ENCODE assay signal across 26 cellular contexts in the genomic region with DNA sequence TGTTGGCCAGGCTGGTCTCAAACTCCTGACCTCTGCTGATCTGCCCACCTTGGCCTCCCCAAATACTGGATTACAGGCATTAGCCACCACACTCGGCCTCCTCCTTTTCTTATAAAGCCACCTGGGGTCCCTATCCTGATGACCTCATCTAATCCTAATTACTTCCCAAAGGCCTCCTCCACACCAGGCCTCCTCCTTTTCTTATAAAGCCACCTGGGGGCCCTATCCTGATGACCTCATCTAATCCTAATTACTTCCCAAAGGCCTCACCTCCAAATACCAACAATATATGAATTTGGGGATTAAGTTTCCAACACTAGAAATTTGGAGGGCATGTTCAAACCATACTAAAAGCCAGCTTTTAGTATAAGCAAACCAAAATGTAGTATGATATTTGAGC. TPM values are rescaled to one million over a fixed set of nuclear protein-coding genes. Genes with fewer than 3 reads are reported as not detected.
DNase-seq lines count a peak whose midpoint lies in the region; ATAC-seq, FAIRE-seq and TF ChIP-seq lines count a peak whose summit lies in the region.
"Had no signal": no experiment of that assay in that cellular context is flagged by ENCODE, and none has a peak within 500 bp of the region (broad histone marks: within the 10 kb centered on the region; RNA-seq: fewer than 3 reads in every experiment).

No MANE protein-coding gene starts in this region.

- no peak overlapping the region for H4K5ac ChIP-seq in H1 (ENCODE audit: insufficient read length, low read depth, low read length)

- H3K79me2 ChIP-seq in H1 (ENCODE audit: control insufficient read depth in 1 of 2, insufficient read depth in 2 of 2, low read length in 2 of 2) = no peaks in the 10 kb centered on the region

- H3K9me3 ChIP-seq in H1 (ENCODE audit: insufficient read depth in 2 of 2, low read depth in 1 of 2, low read length in 1 of 2) = no peaks in the 10 kb centered on the region

- no peak overlapping the region for H2AK5ac ChIP-seq in H1 (ENCODE audit: low read depth, low read length)

- no peak overlapping the region for H3K9ac ChIP-seq in H1 (replicated peaks in 1 of 4; ENCODE audit: extremely low read depth in 1 of 4, low read depth in 3 of 4, low read length in 3 of 4)

- no peak for ATAC-seq in activated T-cell treated with anti-CD3 and anti-CD28 coated beads, Interleukin-2, amount 50 U/mL, for 72 hours (replicated peaks in 1 of 2)
- no peak for ATAC-seq in effector memory CD8-positive, alpha-beta T cell (replicated peaks)
- ATAC-seq: GM12878, HCT116, T-cell had no signal

- POLR2A ChIA-PET in H1 (lab: Charles Lee; ENCODE audit: partially characterized antibody) = no interaction called here

- no peak for TF ChIP-seq POLR2A in H1 (IDR thresholded peaks at IDR 0.05; ENCODE audit: control extremely low read depth in 1 of 2, low read depth in 2 of 2, low read length in 2 of 2)

- no peak overlapping the region for H2BK20ac ChIP-seq in H1 (ENCODE audit: low read length)

- H2BK120ac ChIP-seq in H1 (replicated peaks; ENCODE audit: low read depth, low read length) = no peak overlapping the region

- H3K36me3 Mint-ChIP-seq in progenitor cell of endocrine pancreas (ENCODE audit: insufficient read depth) = peaks cover 3% of the 10 kb centered on the region
- H3K36me3 Mint-ChIP-seq in activated T-cell treated with anti-CD3 and anti-CD28 coated beads, Interleukin-2, amount 50 U/mL, for 72 hours (ENCODE audit: insufficient read depth in 2 of 2) = peaks cover 0 to 1% of the 10 kb centered on the region in 2 donors
- no peaks in the 10 kb centered on the region for H3K36me3 Mint-ChIP-seq in effector memory CD8-positive, alpha-beta T cell (ENCODE audit: insufficient read depth)
- H3K36me3 Mint-ChIP-seq: T-cell had no signal

- no peak for TF ChIP-seq EP300 in H1 (IDR thresholded peaks at IDR 0.05; ENCODE audit: borderline replicate concordance in 1 of 2, low read depth in 2 of 2, low read length in 2 of 2)

- H4K8ac ChIP-seq in H1 (ENCODE audit: extremely low read depth, insufficient read depth, low read length) = no peak overlapping the region

- no peak overlapping the region for H2BK15ac ChIP-seq in H1 (ENCODE audit: low read length)

- no peak overlapping the region for H3K4me2 ChIP-seq in H1 (ENCODE audit: insufficient read depth in 1 of 2, low read depth in 2 of 2, low read length in 2 of 2)

- no peak overlapping the region for H3K27ac ChIP-seq in H1 (ENCODE audit: low read depth, low read length)
- H3K27ac ChIP-seq: HL-60, SJSA1 had no signal

- H3K4me1 ChIP-seq in H1 (replicated peaks in 1 of 4; ENCODE audit: control insufficient read depth in 3 of 4, insufficient read depth in 4 of 4, low read length in 3 of 4) = no peaks in the 10 kb centered on the region
- H3K4me1 ChIP-seq: SJSA1 had no signal

- H3K27ac Mint-ChIP-seq in progenitor cell of endocrine pancreas = peak overlapping the region; percentile 56
- no peak overlapping the region for H3K27ac Mint-ChIP-seq in activated T-cell treated with anti-CD3 and anti-CD28 coated beads, Interleukin-2, amount 50 U/mL, for 72 hours
- H3K27ac Mint-ChIP-seq in effector memory CD8-positive, alpha-beta T cell = no peak overlapping the region
- H3K27ac Mint-ChIP-seq: T-cell had no signal

- H3K4me1 Mint-ChIP-seq in progenitor cell of endocrine pancreas (ENCODE audit: low read depth) = peaks cover 2% of the 10 kb centered on the region
- H3K4me1 Mint-ChIP-seq in activated T-cell treated with anti-CD3 and anti-CD28 coated beads, Interleukin-2, amount 50 U/mL, for 72 hours (ENCODE audit: low read depth) = peaks cover 14% of the 10 kb centered on the region
- peaks cover 0 to under 1% of the 10 kb centered on the region in 2 donors for H3K4me1 Mint-ChIP-seq in effector memory CD8-positive, alpha-beta T cell (ENCODE audit: low read depth in 2 of 2)

- DNase-seq in NCI-H146 (lab: John Stamatoyannopoulos, UW) (peak; percentile 54), NCI-H146 treated with DMSO at 0.1 percent for 48 hours (lab: John Stamatoyannopoulos, UW; ENCODE audit: unreplicated experiment) (no peak), NCI-H524 treated with DMSO at 0.1 percent for 48 hours (lab: John Stamatoyannopoulos, UW) (peak; percentile 59), H1 (ENCODE audit: low read depth in 1 of 2, low spot score in 2 of 2) (no peak), progenitor cell of endocrine pancreas (ENCODE audit: low spot score, unreplicated experiment) (no peak), hippocampal formation (lab: John Stamatoyannopoulos, UW) (no peak)
- no peak for DNase-seq in activated T-cell treated with anti-CD3 and anti-CD28 coated beads, Interleukin-2, amount 50 U/mL, for 72 hours
- DNase-seq in effector memory CD8-positive, alpha-beta T cell = no peak
- DNase-seq: Calu3, DMS79, EL, GDM1, GOT3, Karpas-422, NCI-H1092, NCI-H1436 treated with DMSO at 0.1 percent for 48 hours, NCI-H2029, NCI-H2227 treated with DMSO at 0.1 percent for 48 hours, NCI-H748 treated with DMSO at 0.1 percent for 48 hours, Right ventricle myocardium superior, RPMI8226, T-cell had no signal

- no peaks in the 10 kb centered on the region for H3K27me3 ChIP-seq in H1 (replicated peaks in 1 of 4; ENCODE audit: control insufficient read depth in 3 of 4, extremely low read depth in 1 of 4, insufficient read depth in 3 of 4, low read length in 3 of 4)
- H3K27me3 ChIP-seq: SJSA1 had no signal

- no peak overlapping the region for H3K18ac ChIP-seq in H1 (ENCODE audit: extremely low read depth, low read length)

- H3K56ac ChIP-seq in H1 (replicated peaks; ENCODE audit: insufficient read length, low read depth, low read length) = no peak overlapping the region

- H2AFZ ChIP-seq in H1 (ENCODE audit: low read length) = no peak overlapping the region

- no peak overlapping the region for H3K14ac ChIP-seq in H1 (ENCODE audit: insufficient read length)

- H3K79me1 ChIP-seq in H1 (ENCODE audit: low read depth, low read length) = no peaks in the 10 kb centered on the region

- no peaks in the 10 kb centered on the region for H3K36me3 ChIP-seq in H1 (ENCODE audit: control insufficient read depth in 2 of 4, insufficient read depth in 4 of 4, low read length in 3 of 4)
- H3K36me3 ChIP-seq: SJSA1 had no signal

- CTCF ChIA-PET in H1 (lab: Charles Lee; ENCODE audit: partially characterized antibody) = interaction anchor here (0.6 to 1.2 kb wide), 4 partner anchors 13 to 419 kb away, joined by 3 to 4 read pairs (median 3); no protein-coding TSS in a partner anchor

- H3K4ac ChIP-seq in H1 (replicated peaks; ENCODE audit: insufficient read length, low read depth, low read length) = no peak overlapping the region

- TF ChIP-seq CTCF in H1 (IDR thresholded peaks at IDR 0.05; ENCODE audit: control extremely low read depth in 1 of 3, insufficient read depth in 1 of 3, low read depth in 1 of 3, low read length in 3 of 3) (no peak), progenitor cell of endocrine pancreas (IDR thresholded peaks at IDR 0.05; ENCODE audit: unreplicated experiment) (no peak)

- H4K20me1 ChIP-seq in H1 (replicated peaks in 1 of 2; ENCODE audit: control insufficient read depth in 1 of 2, insufficient read depth in 2 of 2, low read length in 2 of 2) = no peaks in the 10 kb centered on the region

- H2BK5ac ChIP-seq in H1 (ENCODE audit: low read depth, low read length) = no peak overlapping the region

- no peak for TF ChIP-seq RAD21 in H1 (IDR thresholded peaks at IDR 0.05 in 1 of 2, conservative IDR thresholded peaks at IDR 0.05 in 1 of 2; ENCODE audit: low read depth in 2 of 2, low read length in 2 of 2)

- WGBS in H1 (ENCODE audit: extremely low coverage in 1 of 2, insufficient coverage in 1 of 2, insufficient read length in 1 of 2, insufficient replicate concordance in 2 of 2, low coverage in 1 of 2, low lambda C conversion rate in 2 of 2, missing lambda C conversion rate in 1 of 2), 2 experiments = 56% methylated on average over 1 of the region's 1 CpG; no CpG with 5 or more reads in 1 of the 2 experiments

- no peak overlapping the region for H3K23ac ChIP-seq in H1 (ENCODE audit: insufficient read length)

- no peaks in the 10 kb centered on the region for H3K23me2 ChIP-seq in H1 (ENCODE audit: low read depth, low read length)

- no peak overlapping the region for H3K4me3 ChIP-seq in H1 (ENCODE audit: extremely low read depth in 1 of 4, insufficient read depth in 2 of 4, low read depth in 3 of 4, low read length in 4 of 4)
- H3K4me3 ChIP-seq: GM12878, SJSA1 had no signal

- H3K27me3 Mint-ChIP-seq in progenitor cell of endocrine pancreas = no peaks in the 10 kb centered on the region
- no peaks in the 10 kb centered on the region for H3K27me3 Mint-ChIP-seq in activated T-cell treated with anti-CD3 and anti-CD28 coated beads, Interleukin-2, amount 50 U/mL, for 72 hours (ENCODE audit: low read depth)
- no peaks in the 10 kb centered on the region for H3K27me3 Mint-ChIP-seq in effector memory CD8-positive, alpha-beta T cell
- H3K27me3 Mint-ChIP-seq: T-cell had no signal

- FAIRE-seq in H1 (lab: Jason Lieb, UNC) = no peak
- FAIRE-seq: GM12878 had no signal

- peaks cover 14% of the 10 kb centered on the region for H3K9me3 Mint-ChIP-seq in progenitor cell of endocrine pancreas (ENCODE audit: low read depth)
- peaks cover 0 to 1% of the 10 kb centered on the region in 2 donors for H3K9me3 Mint-ChIP-seq in activated T-cell treated with anti-CD3 and anti-CD28 coated beads, Interleukin-2, amount 50 U/mL, for 72 hours
- no peaks in the 10 kb centered on the region for H3K9me3 Mint-ChIP-seq in effector memory CD8-positive, alpha-beta T cell
- H3K9me3 Mint-ChIP-seq: T-cell had no signal

- no peak overlapping the region for H3K4me3 Mint-ChIP-seq in progenitor cell of endocrine pancreas (ENCODE audit: low read depth)
- H3K4me3 Mint-ChIP-seq in activated T-cell treated with anti-CD3 and anti-CD28 coated beads, Interleukin-2, amount 50 U/mL, for 72 hours = no peak overlapping the region
- H3K4me3 Mint-ChIP-seq in effector memory CD8-positive, alpha-beta T cell = no peak overlapping the region
- H3K4me3 Mint-ChIP-seq: T-cell had no signal

- H2BK12ac ChIP-seq in H1 (ENCODE audit: low read depth, low read length) = no peak overlapping the region

- no peak overlapping the region for H4K91ac ChIP-seq in H1 (replicated peaks; ENCODE audit: insufficient read length, low read length)

RNA-seq across cellular contexts. Expression of gene RMC1, which starts 9.7 kb away (rescaled TPM):
- total RNA-seq in H1 (2021; fragmentation: NEBNext Ultra II Directional; extraction: Animal tissue kit (Norgen Biotek cat#: 25700)) = 20.1 and 21.3 TPM in 2 replicates
- polyA plus RNA-seq in H1 (2011; rRNA removed) = 14.2 and 16.4 TPM in 2 replicates
- polyA plus RNA-seq in H1 (2011; cell fraction: cytosol; rRNA removed) = 12.6 TPM
- polyA plus RNA-seq in H1 (2011; cell fraction: nucleus; rRNA removed) = 22.0 TPM
- 13.8 to 18.0 TPM (median 16.3 TPM) in 4 replicates for polyA plus RNA-seq in H1 (2012, experiment 1 of 2)
- polyA plus RNA-seq in H1 (2012, experiment 2 of 2) = 6.8 TPM
- polyA plus RNA-seq in H1 (2013, experiment 1 of 2) = 21.6 TPM
- 21.4 TPM for polyA plus RNA-seq in H1 (2013, experiment 2 of 2)
- polyA minus RNA-seq in H1 (2011; rRNA and poly(A)+ RNA removed) = 11.1 and 13.4 TPM in 2 replicates
- 12.6 TPM for polyA minus RNA-seq in H1 (2011; cell fraction: cytosol; rRNA and poly(A)+ RNA removed)
- 11.3 TPM for polyA minus RNA-seq in H1 (2011; cell fraction: nucleus; rRNA and poly(A)+ RNA removed)
- total RNA-seq in progenitor cell of endocrine pancreas = 25.5 and 28.5 TPM in 2 replicates
- 10 to 100 TPM; 46.8 to 52.3 TPM for total RNA-seq in activated T-cell treated with anti-CD3 and anti-CD28 coated beads, Interleukin-2, amount 50 U/mL, for 72 hours

RNA-seq across cellular contexts. Expression of gene RIOK3, which starts 40.6 kb away (rescaled TPM):
- total RNA-seq in H1 (2021; fragmentation: NEBNext Ultra II Directional; extraction: Animal tissue kit (Norgen Biotek cat#: 25700)) = 17.6 and 24.3 TPM in 2 replicates
- 5.8 and 7.5 TPM in 2 replicates for polyA plus RNA-seq in H1 (2011; rRNA removed)
- polyA plus RNA-seq in H1 (2011; cell fraction: cytosol; rRNA removed) = 9.9 TPM
- 10.9 TPM for polyA plus RNA-seq in H1 (2011; cell fraction: nucleus; rRNA removed)
- polyA plus RNA-seq in H1 (2012, experiment 1 of 2) = 14.3 to 27.4 TPM (median 16.7 TPM) in 4 replicates
- polyA plus RNA-seq in H1 (2012, experiment 2 of 2) = 1.3 TPM
- 14.3 TPM for polyA plus RNA-seq in H1 (2013, experiment 1 of 2)
- polyA plus RNA-seq in H1 (2013, experiment 2 of 2) = 13.3 TPM
- polyA minus RNA-seq in H1 (2011; rRNA and poly(A)+ RNA removed) = 12.5 and 13.0 TPM in 2 replicates
- 15.8 TPM for polyA minus RNA-seq in H1 (2011; cell fraction: cytosol; rRNA and poly(A)+ RNA removed)
- 24.1 TPM for polyA minus RNA-seq in H1 (2011; cell fraction: nucleus; rRNA and poly(A)+ RNA removed)
- total RNA-seq in progenitor cell of endocrine pancreas = 52.7 and 52.8 TPM in 2 replicates
- 10 to 100 TPM; 75.9 to 95.8 TPM for total RNA-seq in activated T-cell treated with anti-CD3 and anti-CD28 coated beads, Interleukin-2, amount 50 U/mL, for 72 hours

Comparison
In these comparisons a context has a peak if more than half of its experiments do, and no peak if none do; other contexts are left out.
1. DNase-seq: peak in NCI-H146 (single experiment) and NCI-H524 treated with DMSO at 0.1 percent for 48 hours (single experiment); none in NCI-H146 treated with DMSO at 0.1 percent for 48 hours (single experiment), H1 (0 of 2), progenitor cell of endocrine pancreas (single experiment), activated T-cell treated with anti-CD3 and anti-CD28 coated beads, Interleukin-2, amount 50 U/mL, for 72 hours (0 of 2), effector memory CD8-positive, alpha-beta T cell (0 of 3) and hippocampal formation (0 of 2).